8 cellular contexts compared by ENCODE assay signal in genomic region chr11:104175769-104176168, GRCh38.
"Had no signal": no experiment of that assay in that cellular context is flagged by ENCODE, and none has a peak within 500 bp of the region (broad histone marks: within the 10 kb centered on the region; RNA-seq: fewer than 3 reads in every experiment).

No MANE protein-coding gene starts in this region.

- ATAC-seq: GM12878 had no signal

- FAIRE-seq: G401.6, GM12878, GM12891, GM12892, GM18507, GM19239 had no signal

- H3K4me3 ChIP-seq: GM12878 had no signal

- DNase-seq: GDM1, GF-D8 had no signal
